22 cellular contexts compared by ENCODE assay signal in the genomic region with DNA sequence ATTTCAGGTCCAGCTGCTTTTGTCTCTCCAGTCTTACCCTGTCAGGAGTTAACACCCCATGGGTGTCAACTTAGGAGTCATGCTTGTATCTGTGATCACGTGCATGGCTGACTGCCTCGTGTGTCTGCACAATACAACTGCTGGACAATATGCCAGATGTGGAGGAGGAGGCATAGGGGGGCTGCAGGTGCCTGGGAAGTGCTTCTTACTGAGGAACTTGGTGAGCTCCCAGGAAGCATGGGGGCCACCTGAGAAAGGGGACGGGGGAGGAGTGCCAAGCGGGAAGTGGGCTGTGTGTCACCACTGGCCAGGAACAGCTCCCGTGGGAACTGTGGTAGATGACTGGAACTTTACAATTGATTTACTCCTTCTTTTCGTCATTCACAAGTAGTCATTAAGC. TPM values are rescaled to one million over a fixed set of nuclear protein-coding genes. Genes with fewer than 3 reads are reported as not detected.
"Had no signal": no experiment of that assay in that cellular context is flagged by ENCODE, and none has a peak within 500 bp of the region (broad histone marks: within the 10 kb centered on the region; RNA-seq: fewer than 3 reads in every experiment).

No MANE protein-coding gene starts in this region.

- DNase-seq: activated CD4-positive, alpha-beta T cell treated with anti-CD3 and anti-CD28 coated beads, Interleukin-2, amount 50 U/mL, for 48 hours; activated CD8-positive, alpha-beta memory T cell treated with anti-CD3 and anti-CD28 coated beads, Interleukin-2, amount 10 ng/mL, durations not matched to agents 7 days and 5 days; activated naive CD4-positive, alpha-beta T cell treated with anti-CD3 and anti-CD28 coated beads, Interleukin-2, amount 10 ng/mL, durations not matched to agents 7 days and 5 days; activated T-cell treated with anti-CD3 and anti-CD28 coated beads, Interleukin-2, amount 50 U/mL, for 1 hour; dorsolateral prefrontal cortex; endodermal cell; hippocampal formation; kidney; mesendoderm; occipital lobe; right lobe of liver; stimulated activated CD4-positive, alpha-beta T cell treated with anti-CD3 and anti-CD28 coated beads, Interleukin-4, amount 100 ng/mL, for 4 hours had no signal

- H3K9me3 ChIP-seq: ascending aorta, prostate gland, right lobe of liver, suprapubic skin had no signal

- ATAC-seq: activated CD4-positive, CD25-positive, alpha-beta regulatory T cell treated with anti-CD3 and anti-CD28 coated beads, Interleukin-2, amount 50 U/mL, for 24 hours; activated CD8-positive, alpha-beta memory T cell treated with anti-CD3 and anti-CD28 coated beads, Interleukin-2, amount 10 ng/mL, durations not matched to agents 7 days and 5 days; natural killer cell treated with Interleukin-12 subunit alpha and Interleukin-12 subunit beta and Interleukin-15 and Interleukin-18, amount 100 ng/mL, for 72 hours; right lobe of liver had no signal

- H3K36me3 ChIP-seq: ascending aorta, prostate gland, right lobe of liver, suprapubic skin had no signal

- H3K27ac ChIP-seq: ascending aorta, dorsolateral prefrontal cortex, prostate gland, right lobe of liver, suprapubic skin had no signal

- H3K27me3 ChIP-seq: ascending aorta, dorsolateral prefrontal cortex, right lobe of liver, suprapubic skin had no signal

- H3K4me1 ChIP-seq: ascending aorta, prostate gland, suprapubic skin had no signal

- H3K4me3 ChIP-seq: ascending aorta, dorsolateral prefrontal cortex, prostate gland, right lobe of liver, smooth muscle cell, suprapubic skin had no signal

RNA-seq across cellular contexts. Expression of gene RHEX, which starts 9.5 kb away (rescaled TPM):
- total RNA-seq: activated CD8-positive, alpha-beta memory T cell treated with anti-CD3 and anti-CD28 coated beads, Interleukin-2, amount 10 ng/mL, durations not matched to agents 7 days and 5 days; activated T-helper 2 cell treated with anti-CD3 and anti-CD28 coated beads, Interferon-gamma antibody, Interleukin-2, Interleukin-4, amounts not matched to agents 10 μg/mL and 5 μg/mL and 100 μg/mL, durations not matched to agents 14 hours and 24 hours and 36 hours; endodermal cell; occipital lobe; smooth muscle cell; T-helper 2 cell treated with Interferon-gamma antibody and Interleukin-4, amounts not matched to agents 100 ng/mL and 5 ng/mL, for 36 hours had no signal
- polyA plus RNA-seq: smooth muscle cell had no signal

RNA-seq across cellular contexts. Expression of gene CTSE, which starts 38.8 kb away (rescaled TPM):
- total RNA-seq: activated CD8-positive, alpha-beta memory T cell treated with anti-CD3 and anti-CD28 coated beads, Interleukin-2, amount 10 ng/mL, durations not matched to agents 7 days and 5 days; activated T-helper 2 cell treated with anti-CD3 and anti-CD28 coated beads, Interferon-gamma antibody, Interleukin-2, Interleukin-4, amounts not matched to agents 10 μg/mL and 5 μg/mL and 100 μg/mL, durations not matched to agents 14 hours and 24 hours and 36 hours; ascending aorta; dorsolateral prefrontal cortex; epithelial cell of proximal tubule; natural killer cell treated with Interleukin-12 subunit alpha and Interleukin-12 subunit beta and Interleukin-15 and Interleukin-18, amount 100 ng/mL, for 72 hours; occipital lobe; prostate gland; smooth muscle cell; suprapubic skin; T-helper 2 cell treated with Interferon-gamma antibody and Interleukin-4, amounts not matched to agents 100 ng/mL and 5 ng/mL, for 36 hours had no signal
- polyA plus RNA-seq: smooth muscle cell had no signal

RNA-seq across cellular contexts. Expression of gene AVPR1B, which starts 54.7 kb away (rescaled TPM):
- total RNA-seq: activated CD8-positive, alpha-beta memory T cell treated with anti-CD3 and anti-CD28 coated beads, Interleukin-2, amount 10 ng/mL, durations not matched to agents 7 days and 5 days; activated T-helper 2 cell treated with anti-CD3 and anti-CD28 coated beads, Interferon-gamma antibody, Interleukin-2, Interleukin-4, amounts not matched to agents 10 μg/mL and 5 μg/mL and 100 μg/mL, durations not matched to agents 14 hours and 24 hours and 36 hours; ascending aorta; epithelial cell of proximal tubule; liver; natural killer cell treated with Interleukin-12 subunit alpha and Interleukin-12 subunit beta and Interleukin-15 and Interleukin-18, amount 100 ng/mL, for 72 hours; occipital lobe; prostate gland; right lobe of liver; smooth muscle cell; suprapubic skin; T-helper 2 cell treated with Interferon-gamma antibody and Interleukin-4, amounts not matched to agents 100 ng/mL and 5 ng/mL, for 36 hours had no signal
- polyA plus RNA-seq: liver, smooth muscle cell had no signal

RNA-seq across cellular contexts. Expression of gene RAB7B, which starts 59.3 kb away (rescaled TPM):
- total RNA-seq: activated CD8-positive, alpha-beta memory T cell treated with anti-CD3 and anti-CD28 coated beads, Interleukin-2, amount 10 ng/mL, durations not matched to agents 7 days and 5 days; activated T-helper 2 cell treated with anti-CD3 and anti-CD28 coated beads, Interferon-gamma antibody, Interleukin-2, Interleukin-4, amounts not matched to agents 10 μg/mL and 5 μg/mL and 100 μg/mL, durations not matched to agents 14 hours and 24 hours and 36 hours; ascending aorta; endodermal cell; epithelial cell of proximal tubule; natural killer cell treated with Interleukin-12 subunit alpha and Interleukin-12 subunit beta and Interleukin-15 and Interleukin-18, amount 100 ng/mL, for 72 hours; T-helper 2 cell treated with Interferon-gamma antibody and Interleukin-4, amounts not matched to agents 100 ng/mL and 5 ng/mL, for 36 hours had no signal
